8 cellular contexts compared by ENCODE assay signal in the genomic region with DNA sequence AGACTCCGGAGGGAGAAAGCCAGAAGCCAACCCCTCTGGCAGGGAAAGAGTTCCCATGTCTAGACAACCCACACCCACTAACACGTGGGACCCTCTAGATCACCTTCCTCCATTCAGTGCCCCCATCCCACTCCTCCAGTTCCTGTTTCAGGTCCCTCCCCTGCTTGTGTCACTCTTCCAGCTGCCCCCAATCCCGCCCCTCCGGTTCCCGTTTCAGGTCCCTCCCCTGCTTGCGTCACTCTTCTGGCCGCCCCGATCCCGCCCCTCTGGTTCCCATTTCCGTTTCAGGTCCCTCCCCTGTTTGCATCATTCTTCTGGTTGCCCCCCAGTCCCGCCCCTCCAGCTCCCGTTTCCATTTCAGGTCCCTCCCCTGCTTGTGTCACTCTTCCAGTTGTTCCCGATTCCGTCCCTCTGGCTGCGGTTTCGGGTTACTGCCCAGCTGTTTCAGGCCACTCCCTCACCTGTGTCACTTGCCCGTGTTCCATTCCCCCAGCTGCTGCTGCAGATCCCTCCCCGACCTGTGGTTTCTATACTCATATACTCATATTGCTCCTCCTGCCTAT.
DNase-seq lines count a peak whose midpoint lies in the region; ATAC-seq and TF ChIP-seq lines count a peak whose summit lies in the region.

No MANE protein-coding gene starts in this region.

- peak overlapping the region; percentile 54 for H3K4me3 ChIP-seq in AG09309 (ENCODE audit: control insufficient read depth, low read depth, low read length)
- peak overlapping the region; percentile 42 to 55 for H3K4me3 ChIP-seq in esophagus (ENCODE audit: low read depth in 1 of 2, low read length in 2 of 2)
- peak overlapping the region; percentile 57 to 60 for H3K4me3 ChIP-seq in muscle layer of colon (ENCODE audit: low read depth in 1 of 2, low read length in 2 of 2)

- H3K4me1 Mint-ChIP-seq in activated T-cell treated with anti-CD3 and anti-CD28 coated beads, Interleukin-2, amount 50 U/mL, for 4 hours (ENCODE audit: low read depth): peaks cover 8% of the 10 kb centered on the region

- H3K9me3 ChIP-seq in esophagus (ENCODE audit: control insufficient read depth in 2 of 2, insufficient read depth in 1 of 2, low read depth in 1 of 2, low read length in 1 of 2) (no peaks in the 10 kb centered on the region), muscle layer of colon (ENCODE audit: low read length) (no peaks in the 10 kb centered on the region)

- DNase-seq in AG09309 (ENCODE audit: low read depth) (peak; percentile 54), HS-5 (ENCODE audit: low read depth) (peak; percentile 84), NOMO-1 treated with dmso at 0.1 percent for 144 hours (lab: John Stamatoyannopoulos, UW; ENCODE audit: unreplicated experiment) (peak; percentile 66)
- DNase-seq in activated T-cell treated with anti-CD3 and anti-CD28 coated beads, Interleukin-2, amount 50 U/mL, for 4 hours: peak; percentile 70
- peak; percentile 76 for DNase-seq in stimulated activated CD8-positive, alpha-beta memory T cell treated with anti-CD3 and anti-CD28 coated beads, Interleukin-4, amount 100 ng/mL, for 48 hours

- H3K4me3 Mint-ChIP-seq in activated T-cell treated with anti-CD3 and anti-CD28 coated beads, Interleukin-2, amount 50 U/mL, for 4 hours: peak overlapping the region; percentile 82

- TF ChIP-seq CTCF in AG09309 (IDR thresholded peaks at IDR 0.05; ENCODE audit: control insufficient read depth, insufficient read depth, low read depth, low read length, missing control alignments): no peak

- ATAC-seq in GM19372 (IDR thresholded peaks at IDR 0.05; ENCODE audit: low read depth, unreplicated experiment): peak; percentile 98
- ATAC-seq in activated T-cell treated with anti-CD3 and anti-CD28 coated beads, Interleukin-2, amount 50 U/mL, for 4 hours: peak; percentile 88 to 92

- H3K4me1 ChIP-seq in esophagus (ENCODE audit: control insufficient read depth in 2 of 2, insufficient read depth in 2 of 2, low read length in 1 of 2): no peaks in the 10 kb centered on the region
- peaks cover 5% of the 10 kb centered on the region for H3K4me1 ChIP-seq in muscle layer of colon (ENCODE audit: insufficient read depth, low read length)

- H3K36me3 Mint-ChIP-seq in activated T-cell treated with anti-CD3 and anti-CD28 coated beads, Interleukin-2, amount 50 U/mL, for 4 hours (ENCODE audit: insufficient read depth): no peaks in the 10 kb centered on the region

- no peaks in the 10 kb centered on the region for H3K9me3 Mint-ChIP-seq in activated T-cell treated with anti-CD3 and anti-CD28 coated beads, Interleukin-2, amount 50 U/mL, for 4 hours

- H3K36me3 ChIP-seq in esophagus (ENCODE audit: control insufficient read depth in 2 of 2, insufficient read depth in 2 of 2, low read length in 1 of 2) (no peaks in the 10 kb centered on the region), muscle layer of colon (ENCODE audit: insufficient read depth, low read length) (no peaks in the 10 kb centered on the region)

- peaks cover 2% of the 10 kb centered on the region for H3K27me3 Mint-ChIP-seq in activated T-cell treated with anti-CD3 and anti-CD28 coated beads, Interleukin-2, amount 50 U/mL, for 4 hours (ENCODE audit: low read depth)

- WGBS in esophagus, 2 donors: 28 to 35% methylated on average over 18 of the region's 18 CpGs

- H3K27me3 ChIP-seq in esophagus (ENCODE audit: control insufficient read depth in 1 of 2, insufficient read depth in 2 of 2, low read length in 2 of 2) (no peaks in the 10 kb centered on the region), muscle layer of colon (ENCODE audit: control insufficient read depth in 1 of 2, insufficient read depth in 2 of 2, low read length in 2 of 2) (no peaks in the 10 kb centered on the region)

- no peak overlapping the region for H3K9ac ChIP-seq in muscle layer of colon (ENCODE audit: low read length)

- H3K27ac ChIP-seq in esophagus (ENCODE audit: low read depth in 2 of 2, low read length in 1 of 2) (peak overlapping the region; percentile 35 to 78), muscle layer of colon (ENCODE audit: low read depth, low read length) (peak overlapping the region; percentile 63)

Comparison
In these comparisons a context has a peak if more than half of its experiments do, and no peak if none do; other contexts are left out.
1. Peak in every context shown above with its lines: DNase-seq, ATAC-seq, H3K4me3 ChIP-seq and H3K27ac ChIP-seq.